Comparison of ENCODE assay signal across 11 cellular contexts in genomic region chr3:9384141-9384828, GRCh38. TPM values are rescaled to one million over a fixed set of nuclear protein-coding genes. Genes with fewer than 3 reads are reported as not detected.
DNase-seq lines count a peak whose midpoint lies in the region; ATAC-seq and TF ChIP-seq lines count a peak whose summit lies in the region.
"Had no signal": no experiment of that assay in that cellular context is flagged by ENCODE, and none has a peak within 500 bp of the region (broad histone marks: within the 10 kb centered on the region; RNA-seq: fewer than 3 reads in every experiment).

No MANE protein-coding gene starts in this region.

- no peak overlapping the region for H3K9ac ChIP-seq in endodermal cell (ENCODE audit: extremely low read depth, low read length, poor library complexity, severe bottlenecking)

- H3K4me3 ChIP-seq in NB4 (ENCODE audit: low read depth, low read length) (no peak overlapping the region), endodermal cell (ENCODE audit: low read length) (no peak overlapping the region), dorsolateral prefrontal cortex (no peak overlapping the region)
- H3K4me3 ChIP-seq: pancreas, testis had no signal

- H3K27ac Mint-ChIP-seq in Calu3 (ENCODE audit: unreplicated experiment) (peak overlapping the region; percentile 85), endodermal cell (peak overlapping the region; percentile 76), neural crest cell (ENCODE audit: unreplicated experiment) (peak overlapping the region; percentile 8)

- H3K4me3 Mint-ChIP-seq in Calu3 (ENCODE audit: low read depth, unreplicated experiment) (no peak overlapping the region), endodermal cell (no peak overlapping the region), neural crest cell (no peak overlapping the region)

- no peaks in the 10 kb centered on the region for H3K27me3 ChIP-seq in endodermal cell (ENCODE audit: control insufficient read depth, insufficient read depth, low read length, poor library complexity, severe bottlenecking)
- H3K27me3 ChIP-seq in dorsolateral prefrontal cortex = no peaks in the 10 kb centered on the region
- H3K27me3 ChIP-seq: pancreas, testis had no signal

- BruUV-seq in Calu3 (replicated peaks; lab: Mats Ljungman, UMichigan) = no TSS peak

- H3K36me3 Mint-ChIP-seq in Calu3 (ENCODE audit: insufficient read depth, unreplicated experiment) = peaks cover 85% of the 10 kb centered on the region
- H3K36me3 Mint-ChIP-seq in endodermal cell (ENCODE audit: low read depth) = peaks cover 67% of the 10 kb centered on the region
- peaks cover 11% of the 10 kb centered on the region for H3K36me3 Mint-ChIP-seq in neural crest cell (ENCODE audit: low read depth)

- H3K4me1 Mint-ChIP-seq in Calu3 (ENCODE audit: low read depth, unreplicated experiment) = no peaks in the 10 kb centered on the region
- H3K4me1 Mint-ChIP-seq in endodermal cell = peaks cover 14% of the 10 kb centered on the region
- no peaks in the 10 kb centered on the region for H3K4me1 Mint-ChIP-seq in neural crest cell

- peak overlapping the region; percentile 2 for H3K27ac ChIP-seq in endodermal cell (ENCODE audit: low read depth, low read length)
- peak overlapping the region in 12 of 59 donors; percentile 0 to 54 (median 17) for H3K27ac ChIP-seq in dorsolateral prefrontal cortex
- H3K27ac ChIP-seq: pancreas, testis had no signal

- TF ChIP-seq CTCF in Calu3 (IDR thresholded peaks at IDR 0.05; ENCODE audit: unreplicated experiment) (no peak), NB4 (IDR thresholded peaks at IDR 0.05; ENCODE audit: low read depth, low read length) (no peak), endodermal cell (conservative IDR thresholded peaks at IDR 0.05) (no peak), neural crest cell (conservative IDR thresholded peaks at IDR 0.05) (no peak), dorsolateral prefrontal cortex (IDR thresholded peaks at IDR 0.05 in 54 of 56, conservative IDR thresholded peaks at IDR 0.05 in 2 of 56; ENCODE audit: low read depth in 1 of 56, partially characterized antibody in 56 of 56) (no peak)

- no peaks in the 10 kb centered on the region for H3K4me1 ChIP-seq in endodermal cell (ENCODE audit: control insufficient read depth, insufficient read depth, low read length)
- H3K4me1 ChIP-seq: pancreas, testis had no signal

- no peak for TF ChIP-seq POLR2A in NB4 (IDR thresholded peaks at IDR 0.05; ENCODE audit: extremely low read depth, insufficient read length)

- peaks cover 5% of the 10 kb centered on the region for H3K9me3 ChIP-seq in endodermal cell (ENCODE audit: control insufficient read depth, low read length)
- H3K9me3 ChIP-seq: pancreas, testis had no signal

- H3K9me3 Mint-ChIP-seq in Calu3 (ENCODE audit: low read depth, unreplicated experiment) (no peaks in the 10 kb centered on the region), endodermal cell (no peaks in the 10 kb centered on the region), neural crest cell (no peaks in the 10 kb centered on the region)

- intact Hi-C loops in Calu3 (cut with micrococcal nuclease; ENCODE audit: unreplicated experiment) = no loop called here
- intact Hi-C loops in dorsolateral prefrontal cortex (cut with DNase I) = no loop called here

- CTCF ChIA-PET in Calu3 (lab: Charles Lee) = interaction anchor here (0.6 kb wide), 1 partner anchor 68 kb away, joined by 3 read pairs; no protein-coding TSS in a partner anchor

- H3K36me3 ChIP-seq in endodermal cell (ENCODE audit: control insufficient read depth, insufficient read depth, low read length) = peaks cover 91% of the 10 kb centered on the region

- no peak for ATAC-seq in HG03175 (IDR thresholded peaks at IDR 0.05; ENCODE audit: unreplicated experiment)
- ATAC-seq: pancreas had no signal

- DNase-seq in Calu3 = no peak
- peak; percentile 48 for DNase-seq in NB4 (ENCODE audit: low read depth)
- no peak for DNase-seq in endodermal cell
- DNase-seq in neural crest cell (ENCODE audit: low read depth, low spot score) = no peak
- DNase-seq in stimulated activated CD4-positive, alpha-beta T cell treated with anti-CD3 and anti-CD28 coated beads, Interleukin-2, amount 100 ng/mL, for 48 hours = no peak
- no peak for DNase-seq in kidney tubule cell (ENCODE audit: low spot score)
- DNase-seq in dorsolateral prefrontal cortex = no peak
- DNase-seq: activated naive CD4-positive, alpha-beta T cell; pancreas; testis had no signal

- 90 to 91% methylated on average over 10 to 13 of the region's 13 CpGs for WGBS in endodermal cell (ENCODE audit: insufficient coverage in 1 of 2, insufficient read length in 1 of 2), 2 experiments

- H3K27me3 Mint-ChIP-seq in Calu3 (ENCODE audit: unreplicated experiment) (no peaks in the 10 kb centered on the region), endodermal cell (ENCODE audit: insufficient read depth) (no peaks in the 10 kb centered on the region), neural crest cell (ENCODE audit: low read depth) (no peaks in the 10 kb centered on the region)

RNA-seq across cellular contexts. Expression of gene SETD5, which starts 13.1 kb away (rescaled TPM):
- total RNA-seq in Calu3 (2022) (132 and 158 TPM in 2 replicates), endodermal cell (100 to 1,000 TPM; 261 to 289 TPM), neural crest cell (198 and 206 TPM in 2 replicates), dorsolateral prefrontal cortex (100 to 1,000 TPM; 112 to 213 (median 164) TPM)
- polyA plus RNA-seq in endodermal cell (2013, experiment 1 of 2) = 232 TPM
- 214 TPM for polyA plus RNA-seq in endodermal cell (2013, experiment 2 of 2)

RNA-seq across cellular contexts. Expression of gene THUMPD3, which starts 21.4 kb away (rescaled TPM):
- total RNA-seq in Calu3 (2022) (43.6 and 57.7 TPM in 2 replicates), endodermal cell (10 to 100 TPM; 55.7 to 61.8 TPM), neural crest cell (56.9 and 61.0 TPM in 2 replicates), dorsolateral prefrontal cortex (10 to 100 TPM; 25.3 to 57.4 (median 39.8) TPM)
- 58.0 TPM for polyA plus RNA-seq in endodermal cell (2013, experiment 1 of 2)
- polyA plus RNA-seq in endodermal cell (2013, experiment 2 of 2) = 62.1 TPM

Comparison
In these comparisons a context has a peak if more than half of its experiments do, and no peak if none do; other contexts are left out.
1. H3K27ac Mint-ChIP-seq: peak in every context shown above with its lines; median percentile 85 in Calu3; 76 in endodermal cell; 8 in neural crest cell.